2 cellular contexts compared by ENCODE assay signal in genomic region chr4:48329976-48330375, GRCh38.
TF ChIP-seq lines count a peak whose summit lies in the region.

No MANE protein-coding gene starts in this region.

TF ChIP-seq in HEK293, 187 proteins besides CTCF, POLR2A, EP300 and RAD21 (continued from another document):
- 0 out of 2 replicates have a peak, but pooled peaks have one; percentile 47 for TF ChIP-seq PRDM6 (tag by site-specific recombination; IDR thresholded peaks at IDR 0.05)
- TF ChIP-seq SP7 (tag by site-specific recombination; IDR thresholded peaks at IDR 0.05) = peak; percentile 73
- TF ChIP-seq OSR2 (tag by site-specific recombination; IDR thresholded peaks at IDR 0.05) = peak; percentile 50; the same call in 1 of the 2 replicates

TF ChIP-seq in HepG2, 621 proteins besides CTCF, POLR2A, EP300 and RAD21 (continued from another document):
- TF ChIP-seq RERE (CRISPR knock-in tag; IDR thresholded peaks at IDR 0.05; ENCODE audit: low read depth) = no peak
- TF ChIP-seq CEBPB (IDR thresholded peaks at IDR 0.05; ENCODE audit: borderline replicate concordance, low read depth, low read length) = no peak
- no peak for TF ChIP-seq XRCC5 (optimal IDR thresholded peaks at IDR 0.05; ENCODE audit: low read length)
- TF ChIP-seq ZNF460 (CRISPR knock-in tag; IDR thresholded peaks at IDR 0.05; ENCODE audit: borderline replicate concordance) = no peak
- no peak for TF ChIP-seq HMG20B (CRISPR knock-in tag; conservative IDR thresholded peaks at IDR 0.05)
- TF ChIP-seq ZNF17 (CRISPR knock-in tag; IDR thresholded peaks at IDR 0.05) = no peak
- TF ChIP-seq CCDC6 (CRISPR knock-in tag; IDR thresholded peaks at IDR 0.05) = no peak
- no peak for TF ChIP-seq SKI (IDR thresholded peaks at IDR 0.05; ENCODE audit: partially characterized antibody)
- no peak for TF ChIP-seq KDM6A (CRISPR knock-in tag; IDR thresholded peaks at IDR 0.05; ENCODE audit: low read depth)
- no peak for TF ChIP-seq ZFP1 (CRISPR knock-in tag; IDR thresholded peaks at IDR 0.05)
- TF ChIP-seq ZBTB44 (CRISPR knock-in tag; IDR thresholded peaks at IDR 0.05) = no peak
- TF ChIP-seq CENPX (CRISPR knock-in tag; IDR thresholded peaks at IDR 0.05) = no peak
- no peak for TF ChIP-seq FOXP1 (IDR thresholded peaks at IDR 0.05)
- no peak for TF ChIP-seq FOXP1 (CRISPR knock-in tag; IDR thresholded peaks at IDR 0.05)
